ENCODE assay signal across 8 cellular contexts in genomic region chr12:57229634-57230380, GRCh38. TPM values are rescaled to one million over a fixed set of nuclear protein-coding genes. Genes with fewer than 3 reads are reported as not detected.
DNase-seq lines count a peak whose midpoint lies in the region; ATAC-seq and TF ChIP-seq lines count a peak whose summit lies in the region.

SHMT2 (plus strand) TSS chr12:57229711; CDS start chr12:57229779, 68 bp downstream.

- peaks cover 39% of the 10 kb centered on the region for H3K36me3 ChIP-seq in BLaER1

- no peak for TF ChIP-seq POLR2A in lower leg skin (IDR thresholded peaks at IDR 0.05)

- H3K9ac ChIP-seq in BLaER1: peak within 1 kb of the TSS; percentile 89

- peaks cover 47% of the 10 kb centered on the region for H4K20me1 ChIP-seq in BLaER1

- peak; percentile 95 for DNase-seq in HK-2 (ENCODE audit: unreplicated experiment)
- peak; percentile 95 for DNase-seq in NCI-H82 treated with DMSO at 0.1 percent for 48 hours (lab: John Stamatoyannopoulos, UW; ENCODE audit: unreplicated experiment)
- peak; percentile 93 to 97 for DNase-seq in activated CD4-positive, alpha-beta T cell treated with anti-CD3 and anti-CD28 coated beads, Interleukin-2, amount 50 U/mL, for 48 hours
- DNase-seq in ecto neural progenitor cell (ENCODE audit: low spot score): peak; percentile 99
- DNase-seq in lower leg skin (ENCODE audit: low spot score in 2 of 2): peak; percentile 91 to 98
- peak; percentile 89 to 95 for DNase-seq in stimulated activated CD4-positive, alpha-beta T cell treated with anti-CD3 and anti-CD28 coated beads, Interleukin-4, amount 100 ng/mL, for 4 hours

- peak within 1 kb of the TSS; percentile 99 for H3K4me2 ChIP-seq in BLaER1

- ATAC-seq in GM19351 (IDR thresholded peaks at IDR 0.05; ENCODE audit: unreplicated experiment): peak; percentile 60

- WGBS in lower leg skin, 2 donors: 1 to 2% methylated on average over 37 to 42 of the region's 42 CpGs

- intact Hi-C loops in lower leg skin (cut with DNase I; ENCODE audit: low total_unique reads): no loop called here

- peaks cover 55% of the 10 kb centered on the region for H3K27me3 ChIP-seq in BLaER1

- no peak for TF ChIP-seq CTCF in lower leg skin (IDR thresholded peaks at IDR 0.05)

- H3K9me3 ChIP-seq in BLaER1: no peaks in the 10 kb centered on the region

- peak within 1 kb of the TSS; percentile 87 for H3K27ac ChIP-seq in BLaER1

- H3K4me3 ChIP-seq in BLaER1 (peak within 1 kb of the TSS; percentile 83), lower leg skin (ENCODE audit: low read depth, poor library complexity, severe bottlenecking) (peak within 1 kb of the TSS; percentile 49)

- peaks cover 92% of the 10 kb centered on the region for H3K4me1 ChIP-seq in BLaER1

RNA-seq across cellular contexts. Expression of gene SHMT2, which starts in this region (rescaled TPM):
- 10 to 100 TPM; 62.4 to 71.8 (median 67.4) TPM for total RNA-seq in lower leg skin

Comparison
In these comparisons a context has a peak if more than half of its experiments do, and no peak if none do; other contexts are left out.
1. Peak in every context shown above with its lines: DNase-seq, ATAC-seq, H3K4me3 ChIP-seq and H3K27ac ChIP-seq.